Comparison of ENCODE assay signal across 8 cellular contexts in genomic region chr3:12984023-12984823, GRCh38.
A peak's percentile ranks its signal among the peaks of the same experiment; 100 is the strongest.
DNase-seq lines count a peak whose midpoint lies in the region; TF ChIP-seq lines count a peak whose summit lies in the region.

No MANE protein-coding gene starts in this region.

- H3K9me3 ChIP-seq in HEK293 (ENCODE audit: control insufficient read depth, insufficient read depth, low read depth, low read length) (no peaks in the 10 kb centered on the region), esophagus squamous epithelium (no peaks in the 10 kb centered on the region), tibial nerve (no peaks in the 10 kb centered on the region)

- H3K27me3 ChIP-seq in esophagus squamous epithelium, result no peaks in the 10 kb centered on the region
- no peaks in the 10 kb centered on the region for H3K27me3 ChIP-seq in tibial nerve

- peaks cover 19% of the 10 kb centered on the region for H3K4me1 Mint-ChIP-seq in nephron

- no peak for TF ChIP-seq POLR2A in esophagus squamous epithelium (IDR thresholded peaks at IDR 0.05)
- no peak for TF ChIP-seq POLR2A in tibial nerve (IDR thresholded peaks at IDR 0.05)

- peaks cover 6% of the 10 kb centered on the region for H3K9me3 Mint-ChIP-seq in nephron

- peak overlapping the region in 1 of 3 experiments; percentile 32 for H3K27ac Mint-ChIP-seq in nephron

- no peak for TF ChIP-seq EP300 in tibial nerve (IDR thresholded peaks at IDR 0.05)

- H3K4me1 ChIP-seq in HEK293 (ENCODE audit: control insufficient read depth, insufficient read depth, low read length) (no peaks in the 10 kb centered on the region), esophagus squamous epithelium (peaks cover 0 to 16% (median 0%) of the 10 kb centered on the region in 3 donors), tibial nerve (peaks cover 0 to 20% (median 3%) of the 10 kb centered on the region in 4 donors)

- no peak overlapping the region for H3K4me3 Mint-ChIP-seq in nephron

- TF ChIP-seq CTCF in HEK293 (tag by site-specific recombination; IDR thresholded peaks at IDR 0.05), result 0 out of 2 replicates have a peak, but pooled peaks have one; percentile 61
- TF ChIP-seq CTCF in esophagus squamous epithelium (IDR thresholded peaks at IDR 0.05), result peak; percentile 43 to 80 (median 72)
- TF ChIP-seq CTCF in nephron (IDR thresholded peaks at IDR 0.05; ENCODE audit: unreplicated experiment in 3 of 3), result peak; percentile 61 to 74 (median 67)
- peak; percentile 63 to 81 (median 75) for TF ChIP-seq CTCF in tibial nerve (IDR thresholded peaks at IDR 0.05)

- DNase-seq in EH (ENCODE audit: low read depth) (peak; percentile 74), NCI-H82 treated with DMSO at 0.1 percent for 48 hours (lab: John Stamatoyannopoulos, UW; ENCODE audit: unreplicated experiment) (peak; percentile 82), activated T-cell treated with anti-CD3 and anti-CD28 coated beads for 24 hours (ENCODE audit: low read depth) (peak; percentile 61), esophagus squamous epithelium (lab: John Stamatoyannopoulos, UW) (no peak), tibial nerve (ENCODE audit: low spot score in 2 of 2) (peak in 1 of 2 donors; percentile 72), NCI-H128 (lab: John Stamatoyannopoulos, UW; ENCODE audit: unreplicated experiment) (no peak)

- intact Hi-C loops in esophagus squamous epithelium (cut with DNase I), result loop anchor here (10.0 kb wide), 1 partner anchor 109 kb away; no protein-coding TSS in a partner anchor

- H3K36me3 ChIP-seq in HEK293 (ENCODE audit: control insufficient read depth in 2 of 2, insufficient read depth in 1 of 2, low read length in 2 of 2) (no peaks in the 10 kb centered on the region), esophagus squamous epithelium (no peaks in the 10 kb centered on the region), tibial nerve (peaks cover 0 to 5% (median 0%) of the 10 kb centered on the region in 3 donors)

- POLR2A ChIA-PET in HEK293 (lab: Yijun Ruan, JAX), result interaction anchor here (0.6 to 1.4 kb wide), 3 partner anchors 17 to 124 kb away, joined by 3 to 6 read pairs (median 4); no protein-coding TSS in a partner anchor

- H3K36me3 Mint-ChIP-seq in nephron (ENCODE audit: low read depth), result no peaks in the 10 kb centered on the region

- 41 to 49% methylated on average over 1 to 6 of the region's 7 CpGs for WGBS in esophagus squamous epithelium, 2 donors
- WGBS in tibial nerve, 2 donors, result 47 to 50% methylated on average over 7 of the region's 7 CpGs

- H3K27ac ChIP-seq in HEK293 (ENCODE audit: extremely low read depth, low read depth, low read length) (no peak overlapping the region), esophagus squamous epithelium (no peak overlapping the region), tibial nerve (peak overlapping the region in 1 of 4 donors; percentile 37)

- peaks cover 8% of the 10 kb centered on the region for H3K27me3 Mint-ChIP-seq in nephron (ENCODE audit: low read depth)

- H3K4me3 ChIP-seq in HEK293 (ENCODE audit: low read depth, low read length) (no peak overlapping the region), esophagus squamous epithelium (no peak overlapping the region), tibial nerve (no peak overlapping the region)

- CTCF ChIA-PET in HEK293 (lab: Yijun Ruan, JAX), result interaction anchor here (0.6 to 4.3 kb wide), 27 partner anchors 9 to 507 kb away, joined by 3 to 32 read pairs (median 5); no protein-coding TSS in a partner anchor

TF ChIP-seq in HEK293, 187 proteins besides CTCF, POLR2A, EP300 and RAD21 (continues in another document):
- TF ChIP-seq OSR2 (tag by site-specific recombination; IDR thresholded peaks at IDR 0.05) (no peak), ZNF488 (tag by site-specific recombination; IDR thresholded peaks at IDR 0.05) (no peak), GLI4 (tag by site-specific recombination; IDR thresholded peaks at IDR 0.05) (no peak), ZNF362 (tag by site-specific recombination; IDR thresholded peaks at IDR 0.05) (peak; percentile 84; the same call in 1 of the 2 replicates), ZNF394 (tag by site-specific recombination; IDR thresholded peaks at IDR 0.05; ENCODE audit: borderline replicate concordance) (no peak), ZNF121 (tag by site-specific recombination; IDR thresholded peaks at IDR 0.05) (no peak), ZFP69B (tag by site-specific recombination; IDR thresholded peaks at IDR 0.05) (no peak), ZNF335 (tag by site-specific recombination; conservative IDR thresholded peaks at IDR 0.05) (no peak), ZNF2 (tag by site-specific recombination; IDR thresholded peaks at IDR 0.05) (0 out of 2 replicates have a peak, but pooled peaks have one; percentile 46), ZNF266 (tag by site-specific recombination; IDR thresholded peaks at IDR 0.05; ENCODE audit: low read depth) (no peak), PRDM1 (tag by site-specific recombination; IDR thresholded peaks at IDR 0.05) (no peak), ZNF645 (tag by site-specific recombination; IDR thresholded peaks at IDR 0.05) (no peak), SALL2 (tag by site-specific recombination; IDR thresholded peaks at IDR 0.05; ENCODE audit: borderline replicate concordance) (no peak), ZNF23 (tag by site-specific recombination; IDR thresholded peaks at IDR 0.05; ENCODE audit: borderline replicate concordance) (no peak), TCF7L2 (IDR thresholded peaks at IDR 0.05; ENCODE audit: borderline replicate concordance, low read depth, low read length) (no peak), ZNF211 (tag by site-specific recombination; IDR thresholded peaks at IDR 0.05; ENCODE audit: low read depth) (no peak), ZNF133 (tag by site-specific recombination; IDR thresholded peaks at IDR 0.05) (no peak), ZNF157 (tag by site-specific recombination; IDR thresholded peaks at IDR 0.05) (no peak), ZBTB17 (tag by site-specific recombination; IDR thresholded peaks at IDR 0.05) (no peak), ZNF138 (tag by site-specific recombination; IDR thresholded peaks at IDR 0.05; ENCODE audit: borderline replicate concordance) (no peak), GLIS1 (tag by site-specific recombination; IDR thresholded peaks at IDR 0.05) (peak; percentile 89), IKZF3 (tag by site-specific recombination; IDR thresholded peaks at IDR 0.05) (no peak), ZNF521 (tag by site-specific recombination; IDR thresholded peaks at IDR 0.05) (no peak), KLF17 (tag by site-specific recombination; IDR thresholded peaks at IDR 0.05) (no peak), ZSCAN5A (tag by site-specific recombination; IDR thresholded peaks at IDR 0.05) (no peak), ZNF239 (tag by site-specific recombination; IDR thresholded peaks at IDR 0.05) (no peak)

Comparison
In these comparisons a context has a peak if more than half of its experiments do, and no peak if none do; other contexts are left out.
1. DNase-seq: peak in EH (single experiment), NCI-H82 treated with DMSO at 0.1 percent for 48 hours (single experiment) and activated T-cell treated with anti-CD3 and anti-CD28 coated beads for 24 hours (single experiment); none in esophagus squamous epithelium (single experiment) and NCI-H128 (single experiment).
2. Peak in every context shown above with its lines, with median percentiles within 50 percentile points of each other: CTCF ChIP-seq.